In the genomic region with DNA sequence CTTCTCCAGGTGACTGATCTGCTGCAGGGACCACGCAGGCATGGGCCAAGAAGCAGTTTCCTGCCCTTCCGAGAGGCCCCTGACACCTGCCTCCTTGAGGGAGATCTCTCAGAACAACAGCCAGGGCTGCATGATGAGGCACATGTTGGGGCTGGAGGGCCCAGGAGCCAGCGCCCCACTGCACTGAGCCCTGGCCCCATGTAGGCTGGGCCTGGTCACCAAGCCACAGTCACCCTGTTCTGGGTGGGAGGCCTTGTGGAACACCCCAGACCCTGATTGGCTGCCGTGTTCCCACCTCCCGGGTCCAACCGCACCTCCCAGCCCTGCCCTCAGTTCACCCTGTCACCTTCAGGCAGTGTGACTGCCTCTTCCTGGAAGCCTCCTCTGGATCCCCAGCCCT, we compare ENCODE assay signal across 14 cellular contexts.
A peak's percentile ranks its signal among the peaks of the same experiment; 100 is the strongest.
DNase-seq lines count a peak whose midpoint lies in the region; ATAC-seq and TF ChIP-seq lines count a peak whose summit lies in the region.
"Had no signal": no experiment of that assay in that cellular context is flagged by ENCODE, and none has a peak within 500 bp of the region (broad histone marks: within the 10 kb centered on the region; RNA-seq: fewer than 3 reads in every experiment).

No MANE protein-coding gene starts in this region.

- H3K18ac ChIP-seq in neuronal stem cell (ENCODE audit: low read length), result peak overlapping the region; percentile 40

- H4K8ac ChIP-seq in neuronal stem cell (ENCODE audit: low read depth, low read length), result no peak overlapping the region

- peak overlapping the region; percentile 48 for H3K23ac ChIP-seq in neuronal stem cell (ENCODE audit: low read depth, low read length, poor library complexity)

- no peaks in the 10 kb centered on the region for H3F3A ChIP-seq in Loucy (ENCODE audit: low read depth)

- H3K9me3 ChIP-seq in Loucy (ENCODE audit: insufficient read depth, low read depth, low read length) (no peaks in the 10 kb centered on the region), neuronal stem cell (replicated peaks in 1 of 2; ENCODE audit: control insufficient read depth in 2 of 2, insufficient read depth in 1 of 2, low read depth in 1 of 2, low read length in 2 of 2) (peaks cover 0 to 9% of the 10 kb centered on the region in 2 donors), WERI-Rb-1 (ENCODE audit: severe bottlenecking) (no peaks in the 10 kb centered on the region)
- H3K9me3 ChIP-seq: Caco-2, HAP-1 had no signal

- H2BK15ac ChIP-seq in neuronal stem cell (ENCODE audit: low read length), result no peak overlapping the region

- H2AK5ac ChIP-seq in neuronal stem cell (ENCODE audit: low read depth, low read length), result peak overlapping the region; percentile 18

- H2AFZ ChIP-seq in Loucy (ENCODE audit: low read length) (no peak overlapping the region), neuronal stem cell (ENCODE audit: low read length) (no peak overlapping the region)
- H2AFZ ChIP-seq: GM23248 had no signal

- H4K20me1 ChIP-seq in Loucy (ENCODE audit: insufficient read depth, low read length, poor library complexity, severe bottlenecking), result no peaks in the 10 kb centered on the region

- DNase-seq in left cardiac atrium (peak; percentile 12), cardiac septum (ENCODE audit: low spot score) (no peak), neuronal stem cell (ENCODE audit: low spot score) (no peak), WERI-Rb-1 (no peak), NOMO-1 treated with dmso at 0.1 percent for 144 hours (lab: John Stamatoyannopoulos, UW; ENCODE audit: unreplicated experiment) (no peak)
- DNase-seq: ACHN; AML-193; Caco-2; CD4-positive, alpha-beta T cell; GM23248 had no signal

- peak overlapping the region; percentile 2 for H3K9ac ChIP-seq in Loucy (ENCODE audit: low read depth, low read length, poor library complexity, severe bottlenecking)
- H3K9ac ChIP-seq in neuronal stem cell (ENCODE audit: low read depth, low read length, poor library complexity), result no peak overlapping the region
- H3K9ac ChIP-seq: GM23248 had no signal

- H3K14ac ChIP-seq in neuronal stem cell (ENCODE audit: low read length), result peak overlapping the region; percentile 5

- no peaks in the 10 kb centered on the region for H3K79me2 ChIP-seq in Loucy (ENCODE audit: insufficient read depth, low read length)

- H3K4me1 ChIP-seq in Loucy (ENCODE audit: insufficient read depth, low read length, poor library complexity, severe bottlenecking) (peaks cover 18% of the 10 kb centered on the region), neuronal stem cell (ENCODE audit: control insufficient read depth in 2 of 2, insufficient read depth in 1 of 2, low read depth in 1 of 2, low read length in 2 of 2) (peaks cover 0 to 3% of the 10 kb centered on the region in 2 donors)
- H3K4me1 ChIP-seq: Caco-2, HAP-1 had no signal

- H2BK12ac ChIP-seq in neuronal stem cell (ENCODE audit: low read length), result no peak overlapping the region

- H3K4me3 ChIP-seq in Loucy (ENCODE audit: low read length, poor library complexity, severe bottlenecking) (no peak overlapping the region), neuronal stem cell (ENCODE audit: low read length in 2 of 2) (no peak overlapping the region), WERI-Rb-1 (ENCODE audit: low read depth, low read length) (no peak overlapping the region)
- H3K4me3 ChIP-seq: GM23248, HAP-1 had no signal

- no CpG with 5 or more reads among the region's 6 CpGs for WGBS in neuronal stem cell (ENCODE audit: extremely low coverage in 2 of 2, insufficient read length in 2 of 2, insufficient replicate concordance in 1 of 2), 2 donors

- H3K4me2 ChIP-seq in Loucy (ENCODE audit: low read depth, low read length, poor library complexity, severe bottlenecking) (peak overlapping the region; percentile 17), neuronal stem cell (ENCODE audit: insufficient read depth, low read length, poor library complexity, severe bottlenecking) (no peak overlapping the region)

- TF ChIP-seq CTCF in Loucy (conservative IDR thresholded peaks at IDR 0.05; ENCODE audit: low read length), result no peak
- TF ChIP-seq CTCF in WERI-Rb-1 (IDR thresholded peaks at IDR 0.05; ENCODE audit: low read depth, low read length), result no peak

- H4K91ac ChIP-seq in neuronal stem cell (ENCODE audit: low read depth, low read length, poor library complexity), result no peak overlapping the region

- H3K9me2 ChIP-seq in Loucy (replicated peaks; ENCODE audit: low read depth, low read length), result no peaks in the 10 kb centered on the region

- no peaks in the 10 kb centered on the region for H3K27me3 ChIP-seq in Loucy (ENCODE audit: insufficient read depth, low read length, poor library complexity, severe bottlenecking)
- H3K27me3 ChIP-seq in neuronal stem cell (ENCODE audit: control insufficient read depth in 3 of 3, insufficient read depth in 3 of 3, low read depth in 1 of 3, low read length in 3 of 3), result peaks cover 0 to 2% (median 0%) of the 10 kb centered on the region in 3 experiments
- peaks cover 73% of the 10 kb centered on the region for H3K27me3 ChIP-seq in WERI-Rb-1 (ENCODE audit: insufficient read depth, low read depth, severe bottlenecking)

- no peak for ATAC-seq in left cardiac atrium
- ATAC-seq: HepG2 had no signal

- intact Hi-C loops in left cardiac atrium (cut with DNase I) (loop anchor here in 1 of 2 donors (10.0 kb wide), 1 partner anchor 1837 kb away; no protein-coding TSS in a partner anchor), cardiac septum (cut with DNase I) (no loop called here)

- no peak overlapping the region for H3K27ac ChIP-seq in neuronal stem cell (replicated peaks; ENCODE audit: low read length)
- no peak overlapping the region for H3K27ac ChIP-seq in WERI-Rb-1
- H3K27ac ChIP-seq: C4-2B, GM23248 had no signal

- H2BK5ac ChIP-seq in neuronal stem cell (ENCODE audit: low read length), result peak overlapping the region; percentile 42

- no peak overlapping the region for H2BK120ac ChIP-seq in neuronal stem cell (ENCODE audit: low read depth, low read length)

- H3K36me3 ChIP-seq in Loucy (ENCODE audit: insufficient read depth, low read length) (no peaks in the 10 kb centered on the region; the same call in 1 of the 2 replicates), neuronal stem cell (replicated peaks in 1 of 2; ENCODE audit: control insufficient read depth in 2 of 2, insufficient read depth in 2 of 2, low read length in 2 of 2) (no peaks in the 10 kb centered on the region), WERI-Rb-1 (no peaks in the 10 kb centered on the region)
- H3K36me3 ChIP-seq: HAP-1 had no signal

- H3K4ac ChIP-seq in neuronal stem cell (ENCODE audit: low read length), result no peak overlapping the region

- H3K79me1 ChIP-seq in neuronal stem cell (ENCODE audit: low read depth, low read length), result peaks cover 1% of the 10 kb centered on the region
